ENCODE assay signal across 8 cellular contexts in the genomic region with DNA sequence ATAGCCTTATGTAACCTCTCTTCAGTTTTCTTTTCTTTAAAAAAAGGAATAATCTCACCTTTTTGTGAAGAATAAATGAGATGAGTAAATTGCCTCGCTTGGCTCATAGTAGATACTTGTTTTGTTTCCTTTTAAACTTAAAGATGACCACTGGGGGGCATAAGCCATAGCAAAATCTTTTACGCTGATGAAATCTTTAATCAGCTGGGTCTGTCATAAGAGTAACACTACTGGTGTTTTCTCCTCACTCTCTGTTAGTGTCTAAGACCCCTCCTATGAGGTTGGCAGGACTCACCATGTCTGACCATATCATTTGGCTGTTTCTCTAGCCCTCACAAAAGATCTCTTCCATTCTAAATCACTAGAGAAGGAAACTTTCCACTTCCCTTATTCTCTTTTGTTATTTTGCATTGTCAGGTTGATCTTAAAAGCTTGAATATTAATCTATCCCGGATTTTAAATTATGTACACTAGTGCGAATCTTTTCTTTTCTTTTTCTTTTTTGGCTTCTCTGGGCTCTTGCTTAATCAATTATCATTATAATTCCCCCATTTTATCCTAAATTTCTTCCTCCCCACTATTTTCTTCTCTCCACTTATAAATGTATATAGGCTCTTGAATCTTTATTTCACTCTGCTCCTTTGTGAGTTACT. TPM values are rescaled to one million over a fixed set of nuclear protein-coding genes. Genes with fewer than 3 reads are reported as not detected.
A peak's percentile ranks its signal among the peaks of the same experiment; 100 is the strongest.
DNase-seq lines count a peak whose midpoint lies in the region; ATAC-seq and TF ChIP-seq lines count a peak whose summit lies in the region.

No MANE protein-coding gene starts in this region.

- no peak overlapping the region for H3K27ac Mint-ChIP-seq in nephron progenitor cell

- no peaks in the 10 kb centered on the region for H3K36me3 ChIP-seq in BLaER1 treated with 17β-estradiol and CSF1 and Interleukin-3, amounts not matched to agents 10 nM and 100 nM
- no peaks in the 10 kb centered on the region for H3K36me3 ChIP-seq in SK-N-SH (replicated peaks in 1 of 2; ENCODE audit: control insufficient read depth in 1 of 2, insufficient read depth in 2 of 2, low read length in 1 of 2)
- H3K36me3 ChIP-seq in transverse colon, result no peaks in the 10 kb centered on the region
- no peaks in the 10 kb centered on the region for H3K36me3 ChIP-seq in suprapubic skin

- TF ChIP-seq CTCF in SK-N-SH (IDR thresholded peaks at IDR 0.05) (peak; percentile 67), fibroblast of pulmonary artery (IDR thresholded peaks at IDR 0.05; ENCODE audit: low read length, missing control alignments) (peak; percentile 46), transverse colon (IDR thresholded peaks at IDR 0.05) (peak; percentile 28 to 41 (median 35)), nephron progenitor cell (IDR thresholded peaks at IDR 0.05) (no peak), suprapubic skin (IDR thresholded peaks at IDR 0.05) (no peak)

- H3K79me2 ChIP-seq in SK-N-SH (ENCODE audit: insufficient read depth), result no peaks in the 10 kb centered on the region

- no peaks in the 10 kb centered on the region for H4K20me1 ChIP-seq in BLaER1 treated with 17β-estradiol and CSF1 and Interleukin-3, amounts not matched to agents 10 nM and 100 nM
- H4K20me1 ChIP-seq in SK-N-SH (ENCODE audit: insufficient read depth), result no peaks in the 10 kb centered on the region

- H3K4me2 ChIP-seq in BLaER1 treated with 17β-estradiol and CSF1 and Interleukin-3, amounts not matched to agents 10 nM and 100 nM, result peak overlapping the region; percentile 61 to 88 (median 85); a peak in 21 of 22 replicates
- no peak overlapping the region for H3K4me2 ChIP-seq in SK-N-SH

- H2AFZ ChIP-seq in SK-N-SH (ENCODE audit: low read depth), result peak overlapping the region; percentile 54; the same call in 1 of the 2 replicates

- H3K4me1 ChIP-seq in BLaER1 treated with 17β-estradiol and CSF1 and Interleukin-3, amounts not matched to agents 10 nM and 100 nM, result peaks cover 39 to 67% (median 66%) of the 10 kb centered on the region in 10 experiments
- H3K4me1 ChIP-seq in SK-N-SH (ENCODE audit: control insufficient read depth in 1 of 2, insufficient read depth in 2 of 2, low read depth in 1 of 2, low read length in 1 of 2) (peaks cover 0 to 6% of the 10 kb centered on the region in 2 experiments; a peak in 1 of 4 replicates), transverse colon (peaks cover 0 to 8% (median 2%) of the 10 kb centered on the region in 4 donors), suprapubic skin (peaks cover 2% of the 10 kb centered on the region)

- no peaks in the 10 kb centered on the region for H3K36me3 Mint-ChIP-seq in nephron progenitor cell (ENCODE audit: low read depth)

- TF ChIP-seq EP300 in SK-N-SH (IDR thresholded peaks at IDR 0.05; ENCODE audit: borderline replicate concordance in 1 of 2, low read depth in 1 of 2, low read length in 1 of 2), result no peak
- TF ChIP-seq EP300 in transverse colon (IDR thresholded peaks at IDR 0.05; ENCODE audit: low read depth), result no peak
- no peak for TF ChIP-seq EP300 in suprapubic skin (IDR thresholded peaks at IDR 0.05)

- no peaks in the 10 kb centered on the region for H3K9me3 ChIP-seq in BLaER1 treated with 17β-estradiol and CSF1 and Interleukin-3, amounts not matched to agents 10 nM and 100 nM (replicated peaks in 1 of 11)
- H3K9me3 ChIP-seq in SK-N-SH (no peaks in the 10 kb centered on the region), transverse colon (no peaks in the 10 kb centered on the region), suprapubic skin (no peaks in the 10 kb centered on the region)

- H3K9me2 ChIP-seq in SK-N-SH, result no peaks in the 10 kb centered on the region

- ATAC-seq in GM21717 (IDR thresholded peaks at IDR 0.05; ENCODE audit: unreplicated experiment), result peak; percentile 50
- ATAC-seq in GM19395 (IDR thresholded peaks at IDR 0.05; ENCODE audit: unreplicated experiment), result no peak

- H3K9ac ChIP-seq in BLaER1 treated with 17β-estradiol and CSF1 and Interleukin-3, amounts not matched to agents 10 nM and 100 nM, result peak overlapping the region in 9 of 11 experiments; percentile 16 to 71 (median 44); a peak in 8 of 22 replicates
- H3K9ac ChIP-seq in SK-N-SH, result no peak overlapping the region

- CTCF ChIA-PET in SK-N-SH (lab: Yijun Ruan, JAX), result interaction anchor here (0.6 to 4.2 kb wide), 10 partner anchors 8 to 203 kb away, joined by 3 to 31 read pairs (median 4); partner anchors contain the start of genes GPC2, LAMTOR4 and STAG3

- intact Hi-C loops in transverse colon (cut with DNase I; ENCODE audit: low total_unique reads), result no loop called here

- H3F3A ChIP-seq in SK-N-SH (replicated peaks; ENCODE audit: insufficient read depth), result peaks cover 4% of the 10 kb centered on the region

- no peaks in the 10 kb centered on the region for H3K9me3 Mint-ChIP-seq in nephron progenitor cell

- TF ChIP-seq POLR2A in transverse colon (IDR thresholded peaks at IDR 0.05), result no peak
- TF ChIP-seq POLR2A in suprapubic skin (IDR thresholded peaks at IDR 0.05), result no peak

- peaks cover 12% of the 10 kb centered on the region for H3K4me1 Mint-ChIP-seq in nephron progenitor cell

- in situ Hi-C loops in transverse colon (cut with MboI; ENCODE audit: low pct_ligation_motif_present in 1 of 4, low pct_unique_long_range_greater_than_20kb in 1 of 4, low sequenced_read_pairs in 3 of 4), result no loop called here

- POLR2A ChIA-PET in SK-N-SH (lab: Yijun Ruan, JAX), result interaction anchor here (0.7 kb wide), 1 partner anchor 23 kb away, joined by 3 read pairs; no protein-coding TSS in a partner anchor

- peaks cover 15% of the 10 kb centered on the region for H3K27me3 Mint-ChIP-seq in nephron progenitor cell (ENCODE audit: low read depth, poor library complexity)

- peak overlapping the region in 10 of 11 experiments; percentile 42 to 86 (median 82); a peak in 19 of 22 replicates for H3K27ac ChIP-seq in BLaER1 treated with 17β-estradiol and CSF1 and Interleukin-3, amounts not matched to agents 10 nM and 100 nM
- no peak overlapping the region for H3K27ac ChIP-seq in SK-N-SH (ENCODE audit: low read depth in 2 of 2, low read length in 1 of 2)
- no peak overlapping the region for H3K27ac ChIP-seq in transverse colon
- H3K27ac ChIP-seq in suprapubic skin, result no peak overlapping the region

- H3K4me3 ChIP-seq in BLaER1 treated with 17β-estradiol and CSF1 and Interleukin-3, amounts not matched to agents 10 nM and 100 nM, result no peak overlapping the region
- no peak overlapping the region for H3K4me3 ChIP-seq in SK-N-SH (ENCODE audit: low read depth in 2 of 2, low read length in 1 of 2)
- no peak overlapping the region for H3K4me3 ChIP-seq in fibroblast of pulmonary artery (replicated peaks; ENCODE audit: low read depth, low read length)
- H3K4me3 ChIP-seq in transverse colon, result no peak overlapping the region
- no peak overlapping the region for H3K4me3 ChIP-seq in suprapubic skin

- DNase-seq in SK-N-SH (peak; percentile 23), fibroblast of pulmonary artery (ENCODE audit: low read depth) (peak; percentile 63), transverse colon (no peak), nephron progenitor cell (no peak), suprapubic skin (ENCODE audit: low spot score in 2 of 2) (no peak)

- no peak overlapping the region for H3K4me3 Mint-ChIP-seq in nephron progenitor cell

- 65% methylated on average over 4 of the region's 4 CpGs for WGBS in SK-N-SH (ENCODE audit: low lambda C conversion rate)
- WGBS in transverse colon (ENCODE audit: low coverage in 1 of 2), 2 donors, result 54 to 58% methylated on average over 4 of the region's 4 CpGs
- WGBS in suprapubic skin, result 69% methylated on average over 4 of the region's 4 CpGs

- no peaks in the 10 kb centered on the region for H3K27me3 ChIP-seq in BLaER1 treated with 17β-estradiol and CSF1 and Interleukin-3, amounts not matched to agents 10 nM and 100 nM
- H3K27me3 ChIP-seq in SK-N-SH (ENCODE audit: insufficient read depth) (no peaks in the 10 kb centered on the region), transverse colon (no peaks in the 10 kb centered on the region), suprapubic skin (no peaks in the 10 kb centered on the region)

- TF ChIP-seq RAD21 in SK-N-SH (IDR thresholded peaks at IDR 0.05; ENCODE audit: low read length), result peak; percentile 47

TF ChIP-seq in SK-N-SH, 30 proteins besides CTCF, POLR2A, EP300 and RAD21:
- TF ChIP-seq CHD2 (IDR thresholded peaks at IDR 0.05; ENCODE audit: low read length, partially characterized antibody) (no peak), SMC3 (IDR thresholded peaks at IDR 0.05; ENCODE audit: low read depth, low read length) (peak; percentile 45)

RNA-seq across cellular contexts. Expression of gene STAG3, which starts 12.5 kb away (rescaled TPM):
- polyA plus RNA-seq in SK-N-SH (2012; rRNA removed), result 0.10 and 0.31 TPM in 2 replicates
- polyA plus RNA-seq in SK-N-SH (2012; cell fraction: cytosol; rRNA removed), result 0.03 and 0.08 TPM in 2 replicates
- polyA plus RNA-seq in SK-N-SH (2012; cell fraction: nucleus; rRNA removed), result 1.4 and 1.8 TPM in 2 replicates
- total RNA-seq in transverse colon, result 1 to 10 TPM in 2 of 4 donors, under 1 TPM in 1, not detected in 1; 0.96 to 9.4 (median 2.2) TPM
- 1 to 10 TPM in 2 of 4 donors, under 1 TPM in 1, not detected in 1; 0.68 to 2.0 (median 1.9) TPM for total RNA-seq in suprapubic skin

RNA-seq across cellular contexts. Expression of gene GPC2, which starts 13.0 kb away (rescaled TPM):
- polyA plus RNA-seq in SK-N-SH (2012; rRNA removed), result 12.9 and 14.2 TPM in 2 replicates
- 2.8 and 5.2 TPM in 2 replicates for polyA plus RNA-seq in SK-N-SH (2012; cell fraction: cytosol; rRNA removed)
- 105 and 117 TPM in 2 replicates for polyA plus RNA-seq in SK-N-SH (2012; cell fraction: nucleus; rRNA removed)
- total RNA-seq in transverse colon, result 10 to 100 TPM in 2 of 4 donors, 1 to 10 TPM in 1, not detected in 1; 3.5 to 17.2 (median 12.5) TPM
- 10 to 100 TPM in 2 of 4 donors, 1 to 10 TPM in 2; 7.3 to 45.4 (median 14.8) TPM for total RNA-seq in suprapubic skin

RNA-seq across cellular contexts. Expression of gene GAL3ST4, which starts 21.8 kb away (rescaled TPM):
- polyA plus RNA-seq in SK-N-SH (2012; rRNA removed), result 9.0 and 9.4 TPM in 2 replicates
- 4.0 and 6.4 TPM in 2 replicates for polyA plus RNA-seq in SK-N-SH (2012; cell fraction: cytosol; rRNA removed)
- 20.7 and 25.6 TPM in 2 replicates for polyA plus RNA-seq in SK-N-SH (2012; cell fraction: nucleus; rRNA removed)
- total RNA-seq in transverse colon (1 to 10 TPM in 3 of 4 donors, not detected in 1; 2.0 to 5.1 (median 3.8) TPM), suprapubic skin (10 to 100 TPM; 30.0 to 36.9 (median 33.0) TPM)

RNA-seq across cellular contexts. Expression of gene PVRIG, which starts 29.6 kb away (rescaled TPM):
- not detected in 2 replicates for polyA plus RNA-seq in SK-N-SH (2012; rRNA removed)
- polyA plus RNA-seq in SK-N-SH (2012; cell fraction: cytosol; rRNA removed), result not detected in 2 replicates
- not detected in 2 replicates for polyA plus RNA-seq in SK-N-SH (2012; cell fraction: nucleus; rRNA removed)
- total RNA-seq in transverse colon (1 to 10 TPM in 2 of 4 donors, not detected in 2; 2.2 to 4.3 TPM), suprapubic skin (not detected)

RNA-seq across cellular contexts. Expression of gene TRAPPC14, which starts 31.7 kb away (rescaled TPM):
- 13.9 and 16.4 TPM in 2 replicates for polyA plus RNA-seq in SK-N-SH (2012; rRNA removed)
- polyA plus RNA-seq in SK-N-SH (2012; cell fraction: cytosol; rRNA removed), result 3.7 and 5.3 TPM in 2 replicates
- polyA plus RNA-seq in SK-N-SH (2012; cell fraction: nucleus; rRNA removed), result 125 and 160 TPM in 2 replicates
- 100 to 1,000 TPM in 1 of 4 donors, 10 to 100 TPM in 3; 43.5 to 111 (median 51.2) TPM for total RNA-seq in transverse colon
- total RNA-seq in suprapubic skin, result 10 to 100 TPM; 19.7 to 69.0 (median 35.8) TPM

Comparison
In these comparisons a context has a peak if more than half of its experiments do, and no peak if none do; other contexts are left out.
1. H3K27ac ChIP-seq: peak in BLaER1 treated with 17β-estradiol and CSF1 and Interleukin-3, amounts not matched to agents 10 nM and 100 nM (10 of 11); none in SK-N-SH (0 of 2), transverse colon (0 of 4) and suprapubic skin (single experiment).
2. DNase-seq: peak in SK-N-SH (single experiment) and fibroblast of pulmonary artery (single experiment); none in transverse colon (single experiment), nephron progenitor cell (single experiment) and suprapubic skin (0 of 2).
3. CTCF ChIP-seq: peak in SK-N-SH (single experiment), fibroblast of pulmonary artery (single experiment) and transverse colon (5 of 5); none in nephron progenitor cell (single experiment) and suprapubic skin (0 of 2).
4. RNA of gene GAL3ST4, which starts 21.8 kb away (total RNA-seq): 30.0 to 36.9 TPM in suprapubic skin; 2.0 to 5.1 TPM in transverse colon; every median in the first group is over 4 times any median in the second.